Comparison of ENCODE assay signal across 1 cellular context in genomic region chr10:74097776-74098175, GRCh38.
A peak's percentile ranks its signal among the peaks of the same experiment; 100 is the strongest.
TF ChIP-seq lines count a peak whose summit lies in the region.

No MANE protein-coding gene starts in this region.

TF ChIP-seq in K562, 482 proteins besides CTCF, POLR2A, EP300 and RAD21:
- TF ChIP-seq RBM22 (IDR thresholded peaks at IDR 0.05; ENCODE audit: low read depth, low read length, poor library complexity, severe bottlenecking) (peak; percentile 59), ZNF184 (CRISPR knock-in tag; IDR thresholded peaks at IDR 0.05) (no peak), ZHX1 (conservative IDR thresholded peaks at IDR 0.05; ENCODE audit: low read length) (no peak), ZBED1 (IDR thresholded peaks at IDR 0.05) (no peak)
